8 cellular contexts compared by ENCODE assay signal in genomic region chr21:28885853-28886177, GRCh38.
DNase-seq lines count a peak whose midpoint lies in the region; ATAC-seq and TF ChIP-seq lines count a peak whose summit lies in the region.

No MANE protein-coding gene starts in this region.

- no peaks in the 10 kb centered on the region for H3K9me3 Mint-ChIP-seq in CD4-positive, alpha-beta T cell
- H3K9me3 Mint-ChIP-seq in effector memory CD8-positive, alpha-beta T cell: no peaks in the 10 kb centered on the region

- H3K27me3 ChIP-seq in CD4-positive, alpha-beta T cell (ENCODE audit: control insufficient read depth, insufficient read depth, low read length): no peaks in the 10 kb centered on the region
- H3K27me3 ChIP-seq in Karpas-422 (ENCODE audit: low read length): no peaks in the 10 kb centered on the region

- H3K36me3 ChIP-seq in Karpas-422 (ENCODE audit: insufficient read depth, low read length): peaks cover 12% of the 10 kb centered on the region

- no peak for DNase-seq in CD4-positive, alpha-beta T cell
- DNase-seq in Karpas-422 (no peak), pons (ENCODE audit: low spot score) (peak; percentile 26), GM19238 (ENCODE audit: insufficient read length, low spot score) (no peak), AML-193 (lab: John Stamatoyannopoulos, UW) (no peak)
- DNase-seq in effector memory CD8-positive, alpha-beta T cell: no peak

- no peaks in the 10 kb centered on the region for H3K79me2 ChIP-seq in Karpas-422 (ENCODE audit: low read length)

- H3K9me2 ChIP-seq in Karpas-422 (replicated peaks; ENCODE audit: insufficient read depth, low read length): no peaks in the 10 kb centered on the region

- H3K36me3 Mint-ChIP-seq in CD4-positive, alpha-beta T cell (ENCODE audit: low read depth): peaks cover 35% of the 10 kb centered on the region
- H3K36me3 Mint-ChIP-seq in effector memory CD8-positive, alpha-beta T cell (ENCODE audit: insufficient read depth): peaks cover 22% of the 10 kb centered on the region

- CTCF ChIA-PET in CD4-positive, alpha-beta T cell (lab: Charles Lee): no interaction called here

- H3K9me3 ChIP-seq in CD4-positive, alpha-beta T cell (ENCODE audit: control insufficient read depth, low read length): no peaks in the 10 kb centered on the region
- H3K9me3 ChIP-seq in Karpas-422 (ENCODE audit: low read length): no peaks in the 10 kb centered on the region

- peak overlapping the region; percentile 87 for H2AFZ ChIP-seq in Karpas-422 (ENCODE audit: low read length)

- H3K4me3 Mint-ChIP-seq in CD4-positive, alpha-beta T cell: peak overlapping the region; percentile 93
- H3K4me3 Mint-ChIP-seq in effector memory CD8-positive, alpha-beta T cell: peak overlapping the region; percentile 88 to 90

- no peak overlapping the region for H3K27ac ChIP-seq in CD4-positive, alpha-beta T cell (ENCODE audit: low read depth, low read length)
- no peak overlapping the region for H3K27ac ChIP-seq in Karpas-422 (ENCODE audit: low read length)

- H3K4me3 ChIP-seq in Karpas-422 (ENCODE audit: low read length): no peak overlapping the region; the same call in 1 of the 2 replicates

- peak overlapping the region; percentile 97 for H3K27ac Mint-ChIP-seq in CD4-positive, alpha-beta T cell
- peak overlapping the region; percentile 97 for H3K27ac Mint-ChIP-seq in effector memory CD8-positive, alpha-beta T cell

- H3K9ac ChIP-seq in Karpas-422 (ENCODE audit: low read length): no peak overlapping the region

- POLR2A ChIA-PET in CD4-positive, alpha-beta T cell (lab: Charles Lee): interaction anchor here (0.7 to 3.8 kb wide), 4 partner anchors 32 to 54 kb away, joined by 3 to 26 read pairs (median 14); no protein-coding TSS in a partner anchor

- no peak for TF ChIP-seq CTCF in CD4-positive, alpha-beta T cell (IDR thresholded peaks at IDR 0.05)

- intact Hi-C loops in CD4-positive, alpha-beta T cell (cut with DNase I, micrococcal nuclease): loop anchor here (2.0 to 10.0 kb wide), 8 partner anchors 51 to 591 kb away; partner anchors contain the start of genes LTN1 (in 2 of the 2), BACH1 (in 1 of the 2) and CCT8 (in 1 of the 2)

- no peaks in the 10 kb centered on the region for H4K20me1 ChIP-seq in Karpas-422 (ENCODE audit: insufficient read depth, low read depth, low read length)

- H3K4me2 ChIP-seq in Karpas-422 (ENCODE audit: low read depth, low read length, poor library complexity, severe bottlenecking): peak overlapping the region; percentile 87

- H3K4me1 Mint-ChIP-seq in CD4-positive, alpha-beta T cell (ENCODE audit: low read depth): peaks cover 23% of the 10 kb centered on the region
- peaks cover 14 to 18% of the 10 kb centered on the region in 2 donors for H3K4me1 Mint-ChIP-seq in effector memory CD8-positive, alpha-beta T cell (ENCODE audit: low read depth in 2 of 2)

- H3K4me1 ChIP-seq in Karpas-422 (ENCODE audit: low read length): peaks cover 19% of the 10 kb centered on the region

- ATAC-seq in CD4-positive, alpha-beta T cell (ENCODE audit: poor library complexity): no peak
- no peak for ATAC-seq in effector memory CD8-positive, alpha-beta T cell (replicated peaks)
- ATAC-seq in GM21528 (IDR thresholded peaks at IDR 0.05; ENCODE audit: low FRiP score, unreplicated experiment) (no peak), HG03280 (IDR thresholded peaks at IDR 0.05; ENCODE audit: unreplicated experiment) (no peak)

- H3K27me3 Mint-ChIP-seq in CD4-positive, alpha-beta T cell: no peaks in the 10 kb centered on the region
- peaks cover 8 to 18% of the 10 kb centered on the region in 2 donors for H3K27me3 Mint-ChIP-seq in effector memory CD8-positive, alpha-beta T cell
